ENCODE assay signal across 1 cellular context in the genomic region with DNA sequence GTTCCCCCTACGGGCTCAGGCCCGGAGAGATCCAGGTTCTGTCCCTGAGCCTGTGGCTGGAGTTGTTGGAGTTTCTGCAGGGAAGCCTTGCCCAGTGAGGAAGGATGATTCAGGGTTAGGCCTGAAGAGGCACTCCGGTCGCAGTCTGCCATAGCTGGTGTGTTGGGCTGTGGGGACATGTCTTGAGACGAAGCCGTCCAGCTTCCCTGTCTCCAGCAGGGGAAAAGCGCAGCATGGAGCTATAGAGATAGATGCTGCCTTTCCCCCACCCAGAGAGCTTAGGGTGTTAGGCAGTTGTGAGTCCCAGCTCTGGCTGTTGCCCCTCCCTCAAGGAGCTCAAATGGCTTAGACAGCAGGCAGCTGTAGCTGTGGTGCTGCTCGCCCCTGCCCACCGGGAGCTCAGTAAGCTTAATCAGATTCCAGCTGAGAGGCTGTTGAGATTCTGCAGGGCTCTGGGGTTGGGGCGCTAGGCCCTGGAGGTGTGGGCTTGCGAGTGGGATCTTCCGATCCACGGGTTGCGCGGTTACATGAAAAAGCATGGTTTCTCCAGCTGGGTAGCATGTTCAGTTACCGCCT.
TF ChIP-seq lines count a peak whose summit lies in the region.

No MANE protein-coding gene starts in this region.

TF ChIP-seq in GM23338, 12 proteins besides CTCF, POLR2A, EP300 and RAD21 (continued from another document):
- TF ChIP-seq ETS1 (IDR thresholded peaks at IDR 0.05) = no peak
